In genomic region chr11:59857444-59858434, GRCh38 we compare ENCODE assay signal across 11 cellular contexts. TPM values are rescaled to one million over a fixed set of nuclear protein-coding genes. Genes with fewer than 3 reads are reported as not detected.
DNase-seq lines count a peak whose midpoint lies in the region; ATAC-seq lines count a peak whose summit lies in the region.
"Had no signal": no experiment of that assay in that cellular context is flagged by ENCODE, and none has a peak within 500 bp of the region (broad histone marks: within the 10 kb centered on the region; RNA-seq: fewer than 3 reads in every experiment).

No MANE protein-coding gene starts in this region.

- CTCF ChIA-PET in activated CD8-positive, alpha-beta T cell treated with anti-CD3 and anti-CD28 coated beads, Interleukin-2, amount 10 ng/mL, durations not matched to agents 7 days and 5 days (lab: Charles Lee): no interaction called here

- peak; percentile 88 for ATAC-seq in activated CD8-positive, alpha-beta T cell treated with anti-CD3 and anti-CD28 coated beads, Interleukin-2, amount 10 ng/mL, durations not matched to agents 7 days and 5 days
- no peak for ATAC-seq in HG03442 (IDR thresholded peaks at IDR 0.05; ENCODE audit: unreplicated experiment)
- ATAC-seq: stimulated activated memory B cell treated with anti-CD40 and anti-IgM and Interleukin-4, amounts not matched to agents 10 μg/mL and 1 μg/mL and 100 μg/mL, for 72 hours had no signal

- no peak overlapping the region for H3K4me3 Mint-ChIP-seq in activated CD8-positive, alpha-beta T cell treated with anti-CD3 and anti-CD28 coated beads, Interleukin-2, amount 10 ng/mL, durations not matched to agents 7 days and 5 days
- H3K4me3 Mint-ChIP-seq: stimulated activated memory B cell treated with anti-CD40 and anti-IgM and Interleukin-4, amounts not matched to agents 10 μg/mL and 1 μg/mL and 100 μg/mL, for 72 hours had no signal

- peaks cover 14% of the 10 kb centered on the region for H3K4me1 Mint-ChIP-seq in activated CD8-positive, alpha-beta T cell treated with anti-CD3 and anti-CD28 coated beads, Interleukin-2, amount 10 ng/mL, durations not matched to agents 7 days and 5 days (ENCODE audit: low read depth)
- H3K4me1 Mint-ChIP-seq: stimulated activated memory B cell treated with anti-CD40 and anti-IgM and Interleukin-4, amounts not matched to agents 10 μg/mL and 1 μg/mL and 100 μg/mL, for 72 hours had no signal

- no peaks in the 10 kb centered on the region for H3K9me3 Mint-ChIP-seq in activated CD8-positive, alpha-beta T cell treated with anti-CD3 and anti-CD28 coated beads, Interleukin-2, amount 10 ng/mL, durations not matched to agents 7 days and 5 days (ENCODE audit: insufficient read depth)
- H3K9me3 Mint-ChIP-seq: stimulated activated memory B cell treated with anti-CD40 and anti-IgM and Interleukin-4, amounts not matched to agents 10 μg/mL and 1 μg/mL and 100 μg/mL, for 72 hours had no signal

- DNase-seq in EL (peak; percentile 24), lung microvascular endothelial cell (ENCODE audit: low read depth in 2 of 2) (peak; percentile 12 to 47), NCI-H748 (lab: John Stamatoyannopoulos, UW; ENCODE audit: unreplicated experiment) (no peak), NCI-H446 treated with DMSO at 0.1 percent for 48 hours (lab: John Stamatoyannopoulos, UW) (no peak)
- peak; percentile 32 for DNase-seq in Jurkat, Clone E6-1 (ENCODE audit: low read depth, low spot score)
- DNase-seq in activated CD8-positive, alpha-beta T cell treated with anti-CD3 and anti-CD28 coated beads, Interleukin-2, amount 10 ng/mL, durations not matched to agents 7 days and 5 days: peak; percentile 26
- DNase-seq: NCI-H774, retina had no signal

- peak overlapping the region; percentile 62 for H3K27ac Mint-ChIP-seq in activated CD8-positive, alpha-beta T cell treated with anti-CD3 and anti-CD28 coated beads, Interleukin-2, amount 10 ng/mL, durations not matched to agents 7 days and 5 days
- H3K27ac Mint-ChIP-seq: stimulated activated memory B cell treated with anti-CD40 and anti-IgM and Interleukin-4, amounts not matched to agents 10 μg/mL and 1 μg/mL and 100 μg/mL, for 72 hours had no signal

- no peak overlapping the region for H3K4me3 ChIP-seq in Jurkat, Clone E6-1 (ENCODE audit: low read length)
- H3K4me3 ChIP-seq: coronary artery had no signal

- H3K27me3 Mint-ChIP-seq in activated CD8-positive, alpha-beta T cell treated with anti-CD3 and anti-CD28 coated beads, Interleukin-2, amount 10 ng/mL, durations not matched to agents 7 days and 5 days (ENCODE audit: low read depth): peaks cover 7% of the 10 kb centered on the region

- POLR2A ChIA-PET in activated CD8-positive, alpha-beta T cell treated with anti-CD3 and anti-CD28 coated beads, Interleukin-2, amount 10 ng/mL, durations not matched to agents 7 days and 5 days (lab: Charles Lee): no interaction called here

- H3K36me3 Mint-ChIP-seq in activated CD8-positive, alpha-beta T cell treated with anti-CD3 and anti-CD28 coated beads, Interleukin-2, amount 10 ng/mL, durations not matched to agents 7 days and 5 days (ENCODE audit: low read depth): no peaks in the 10 kb centered on the region
- H3K36me3 Mint-ChIP-seq: stimulated activated memory B cell treated with anti-CD40 and anti-IgM and Interleukin-4, amounts not matched to agents 10 μg/mL and 1 μg/mL and 100 μg/mL, for 72 hours had no signal

RNA-seq across cellular contexts. Expression of gene TCN1, which starts 8.5 kb away (rescaled TPM):
- not detected for polyA plus RNA-seq in Jurkat, Clone E6-1 (2012; ENCODE audit: insufficient read depth, insufficient read length)
- not detected for total RNA-seq in activated CD8-positive, alpha-beta T cell treated with anti-CD3 and anti-CD28 coated beads, Interleukin-2, amount 10 ng/mL, durations not matched to agents 7 days and 5 days
- total RNA-seq in lung microvascular endothelial cell: not detected in 2 replicates

RNA-seq across cellular contexts. Expression of gene CBLIF, which starts 12.4 kb away (rescaled TPM):
- polyA plus RNA-seq in Jurkat, Clone E6-1 (2012; ENCODE audit: insufficient read depth, insufficient read length): not detected
- not detected for total RNA-seq in activated CD8-positive, alpha-beta T cell treated with anti-CD3 and anti-CD28 coated beads, Interleukin-2, amount 10 ng/mL, durations not matched to agents 7 days and 5 days
- not detected in 2 replicates for total RNA-seq in lung microvascular endothelial cell

RNA-seq across cellular contexts. Expression of gene OOSP3, which starts 20.8 kb away (rescaled TPM):
- not detected for polyA plus RNA-seq in Jurkat, Clone E6-1 (2012; ENCODE audit: insufficient read depth, insufficient read length)
- total RNA-seq in activated CD8-positive, alpha-beta T cell treated with anti-CD3 and anti-CD28 coated beads, Interleukin-2, amount 10 ng/mL, durations not matched to agents 7 days and 5 days: under 1 TPM in 1 of 2 experiments, not detected in 1; 0.29 TPM
- total RNA-seq in lung microvascular endothelial cell: not detected in 2 replicates

RNA-seq across cellular contexts. Expression of gene MRPL16, which starts 47.2 kb away (rescaled TPM):
- polyA plus RNA-seq in Jurkat, Clone E6-1 (2012; ENCODE audit: insufficient read depth, insufficient read length): 209 TPM
- 10 to 100 TPM; 85.7 to 86.0 TPM for total RNA-seq in activated CD8-positive, alpha-beta T cell treated with anti-CD3 and anti-CD28 coated beads, Interleukin-2, amount 10 ng/mL, durations not matched to agents 7 days and 5 days
- 19.4 and 25.5 TPM in 2 replicates for total RNA-seq in lung microvascular endothelial cell

Comparison
In these comparisons a context has a peak if more than half of its experiments do, and no peak if none do; other contexts are left out.
1. DNase-seq: peak in EL (single experiment), Jurkat, Clone E6-1 (single experiment), activated CD8-positive, alpha-beta T cell treated with anti-CD3 and anti-CD28 coated beads, Interleukin-2, amount 10 ng/mL, durations not matched to agents 7 days and 5 days (single experiment) and lung microvascular endothelial cell (2 of 2); none in NCI-H748 (single experiment) and NCI-H446 treated with DMSO at 0.1 percent for 48 hours (single experiment).